Comparison of ENCODE assay signal across 1 cellular context in the genomic region with DNA sequence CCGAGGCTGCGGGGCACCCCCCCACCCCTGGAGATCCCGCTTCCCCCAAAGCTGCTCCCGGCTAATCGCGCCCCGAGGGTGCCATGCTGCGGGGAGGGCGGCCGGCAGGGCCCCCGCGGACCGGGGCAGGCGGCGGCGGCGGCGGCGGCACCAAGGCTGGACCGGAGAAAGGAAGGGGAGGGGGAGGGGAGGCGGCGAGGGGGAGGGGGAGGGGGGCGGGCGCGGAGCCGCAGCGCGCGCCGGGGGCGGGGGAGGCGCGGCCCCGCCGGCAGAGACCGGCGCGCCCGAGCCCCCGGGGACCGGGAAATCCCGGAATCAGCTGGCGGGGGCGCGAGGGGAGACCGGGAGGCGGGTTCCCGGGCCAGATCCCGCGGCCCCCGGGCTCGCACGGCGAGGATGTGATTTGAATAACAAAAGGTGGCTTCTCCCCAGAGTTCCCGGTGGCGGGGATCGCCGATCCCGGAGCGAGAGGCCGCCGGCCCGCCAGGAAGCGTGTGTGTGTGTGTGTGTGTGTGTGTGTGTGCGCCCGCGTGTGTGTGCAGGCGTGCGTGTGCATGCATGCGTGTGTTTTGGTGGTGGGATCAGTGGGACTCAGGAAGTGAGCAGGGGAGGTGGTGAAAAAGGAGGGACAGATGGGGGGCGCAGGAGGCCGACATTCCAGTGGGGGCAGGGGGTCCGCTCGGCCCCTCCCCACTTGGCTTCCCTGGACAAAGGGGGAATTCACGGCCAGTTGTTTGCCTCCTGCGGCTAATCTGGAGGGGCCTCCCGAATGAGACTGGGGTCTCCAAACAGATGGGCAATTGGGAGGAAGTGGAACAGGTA.
TF ChIP-seq lines count a peak whose summit lies in the region.

No MANE protein-coding gene starts in this region.

TF ChIP-seq in A549, 52 proteins besides CTCF, POLR2A, EP300 and RAD21 (continued from another document):
- TF ChIP-seq, protein P1, sequence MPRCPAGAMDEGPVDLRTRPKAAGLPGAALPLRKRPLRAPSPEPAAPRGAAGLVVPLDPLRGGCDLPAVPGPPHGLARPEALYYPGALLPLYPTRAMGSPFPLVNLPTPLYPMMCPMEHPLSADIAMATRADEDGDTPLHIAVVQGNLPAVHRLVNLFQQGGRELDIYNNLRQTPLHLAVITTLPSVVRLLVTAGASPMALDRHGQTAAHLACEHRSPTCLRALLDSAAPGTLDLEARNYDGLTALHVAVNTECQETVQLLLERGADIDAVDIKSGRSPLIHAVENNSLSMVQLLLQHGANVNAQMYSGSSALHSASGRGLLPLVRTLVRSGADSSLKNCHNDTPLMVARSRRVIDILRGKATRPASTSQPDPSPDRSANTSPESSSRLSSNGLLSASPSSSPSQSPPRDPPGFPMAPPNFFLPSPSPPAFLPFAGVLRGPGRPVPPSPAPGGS (IDR thresholded peaks at IDR 0.05), result no peak
- TF ChIP-seq POLR2AphosphoS2 (conservative IDR thresholded peaks at IDR 0.05; ENCODE audit: low read length) (no peak), JUN (IDR thresholded peaks at IDR 0.05) (peak in 1 of 2 experiments; percentile 57; a peak in 2 of 5 replicates), ESRRA (IDR thresholded peaks at IDR 0.05; ENCODE audit: borderline replicate concordance, low read length) (no peak), MYC (IDR thresholded peaks at IDR 0.05; ENCODE audit: borderline replicate concordance, low read length) (0 out of 2 replicates have a peak, but pooled peaks have one; percentile 19), TP53 (CRISPR knock-in tag; IDR thresholded peaks at IDR 0.05) (no peak), KDM5A (IDR thresholded peaks at IDR 0.05) (no peak), EHF (CRISPR knock-in tag; IDR thresholded peaks at IDR 0.05) (no peak), NR3C1 (IDR thresholded peaks at IDR 0.05) (no peak), ELK1 (IDR thresholded peaks at IDR 0.05; ENCODE audit: low read depth, low read length) (no peak), JUNB (IDR thresholded peaks at IDR 0.05) (no peak), EHMT2 (IDR thresholded peaks at IDR 0.05; ENCODE audit: low read depth) (no peak), HOXB13 (CRISPR knock-in tag; IDR thresholded peaks at IDR 0.05; ENCODE audit: low read depth) (no peak), CBX2 (IDR thresholded peaks at IDR 0.05; ENCODE audit: borderline replicate concordance, low read depth) (no peak), TFCP2L1 (CRISPR knock-in tag; IDR thresholded peaks at IDR 0.05) (no peak), CBX8 (IDR thresholded peaks at IDR 0.05) (no peak), KDM1A (IDR thresholded peaks at IDR 0.05; ENCODE audit: low read depth) (no peak; the same call in 1 of the 2 replicates), FOSB (CRISPR knock-in tag; IDR thresholded peaks at IDR 0.05) (no peak), PBX3 (IDR thresholded peaks at IDR 0.05) (no peak), HOXA7 (CRISPR knock-in tag; IDR thresholded peaks at IDR 0.05) (no peak), CEBPB (IDR thresholded peaks at IDR 0.05) (no peak), CHD4 (IDR thresholded peaks at IDR 0.05; ENCODE audit: borderline replicate concordance) (no peak), FOSL2 (IDR thresholded peaks at IDR 0.05) (no peak), FOSL2 (CRISPR knock-in tag; IDR thresholded peaks at IDR 0.05) (no peak), ZSCAN20 (CRISPR knock-in tag; IDR thresholded peaks at IDR 0.05) (no peak), HDAC2 (IDR thresholded peaks at IDR 0.05) (no peak), FOXS1 (CRISPR knock-in tag; IDR thresholded peaks at IDR 0.05) (no peak), ZC3H11A (IDR thresholded peaks at IDR 0.05) (no peak), BHLHE40 (IDR thresholded peaks at IDR 0.05; ENCODE audit: low read depth, low read length) (no peak; the same call in 1 of the 2 replicates), ZFP36 (IDR thresholded peaks at IDR 0.05; ENCODE audit: borderline replicate concordance, partially characterized antibody) (no peak), RARB (CRISPR knock-in tag; IDR thresholded peaks at IDR 0.05) (no peak), HEYL (CRISPR knock-in tag; IDR thresholded peaks at IDR 0.05) (no peak), GATA3 (IDR thresholded peaks at IDR 0.05; ENCODE audit: borderline replicate concordance) (no peak)
- TF ChIP-seq, protein P2, sequence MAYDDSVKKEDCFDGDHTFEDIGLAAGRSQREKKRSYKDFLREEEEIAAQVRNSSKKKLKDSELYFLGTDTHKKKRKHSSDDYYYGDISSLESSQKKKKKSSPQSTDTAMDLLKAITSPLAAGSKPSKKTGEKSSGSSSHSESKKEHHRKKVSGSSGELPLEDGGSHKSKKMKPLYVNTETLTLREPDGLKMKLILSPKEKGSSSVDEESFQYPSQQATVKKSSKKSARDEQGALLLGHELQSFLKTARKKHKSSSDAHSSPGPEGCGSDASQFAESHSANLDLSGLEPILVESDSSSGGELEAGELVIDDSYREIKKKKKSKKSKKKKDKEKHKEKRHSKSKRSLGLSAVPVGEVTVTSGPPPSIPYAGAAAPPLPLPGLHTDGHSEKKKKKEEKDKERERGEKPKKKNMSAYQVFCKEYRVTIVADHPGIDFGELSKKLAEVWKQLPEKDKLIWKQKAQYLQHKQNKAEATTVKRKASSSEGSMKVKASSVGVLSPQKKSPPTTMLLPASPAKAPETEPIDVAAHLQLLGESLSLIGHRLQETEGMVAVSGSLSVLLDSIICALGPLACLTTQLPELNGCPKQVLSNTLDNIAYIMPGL (CRISPR knock-in tag; IDR thresholded peaks at IDR 0.05; ENCODE audit: borderline replicate concordance), result no peak
- TF ChIP-seq, protein P3, sequence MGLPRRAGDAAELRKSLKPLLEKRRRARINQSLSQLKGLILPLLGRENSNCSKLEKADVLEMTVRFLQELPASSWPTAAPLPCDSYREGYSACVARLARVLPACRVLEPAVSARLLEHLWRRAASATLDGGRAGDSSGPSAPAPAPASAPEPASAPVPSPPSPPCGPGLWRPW (IDR thresholded peaks at IDR 0.05), result no peak
- TF ChIP-seq, protein P4, sequence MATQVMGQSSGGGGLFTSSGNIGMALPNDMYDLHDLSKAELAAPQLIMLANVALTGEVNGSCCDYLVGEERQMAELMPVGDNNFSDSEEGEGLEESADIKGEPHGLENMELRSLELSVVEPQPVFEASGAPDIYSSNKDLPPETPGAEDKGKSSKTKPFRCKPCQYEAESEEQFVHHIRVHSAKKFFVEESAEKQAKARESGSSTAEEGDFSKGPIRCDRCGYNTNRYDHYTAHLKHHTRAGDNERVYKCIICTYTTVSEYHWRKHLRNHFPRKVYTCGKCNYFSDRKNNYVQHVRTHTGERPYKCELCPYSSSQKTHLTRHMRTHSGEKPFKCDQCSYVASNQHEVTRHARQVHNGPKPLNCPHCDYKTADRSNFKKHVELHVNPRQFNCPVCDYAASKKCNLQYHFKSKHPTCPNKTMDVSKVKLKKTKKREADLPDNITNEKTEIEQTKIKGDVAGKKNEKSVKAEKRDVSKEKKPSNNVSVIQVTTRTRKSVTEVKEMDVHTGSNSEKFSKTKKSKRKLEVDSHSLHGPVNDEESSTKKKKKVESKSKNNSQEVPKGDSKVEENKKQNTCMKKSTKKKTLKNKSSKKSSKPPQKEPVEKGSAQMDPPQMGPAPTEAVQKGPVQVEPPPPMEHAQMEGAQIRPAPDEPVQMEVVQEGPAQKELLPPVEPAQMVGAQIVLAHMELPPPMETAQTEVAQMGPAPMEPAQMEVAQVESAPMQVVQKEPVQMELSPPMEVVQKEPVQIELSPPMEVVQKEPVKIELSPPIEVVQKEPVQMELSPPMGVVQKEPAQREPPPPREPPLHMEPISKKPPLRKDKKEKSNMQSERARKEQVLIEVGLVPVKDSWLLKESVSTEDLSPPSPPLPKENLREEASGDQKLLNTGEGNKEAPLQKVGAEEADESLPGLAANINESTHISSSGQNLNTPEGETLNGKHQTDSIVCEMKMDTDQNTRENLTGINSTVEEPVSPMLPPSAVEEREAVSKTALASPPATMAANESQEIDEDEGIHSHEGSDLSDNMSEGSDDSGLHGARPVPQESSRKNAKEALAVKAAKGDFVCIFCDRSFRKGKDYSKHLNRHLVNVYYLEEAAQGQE (IDR thresholded peaks at IDR 0.05), result peak; percentile 44; the same call in 1 of the 2 replicates
- TF ChIP-seq, protein P5, sequence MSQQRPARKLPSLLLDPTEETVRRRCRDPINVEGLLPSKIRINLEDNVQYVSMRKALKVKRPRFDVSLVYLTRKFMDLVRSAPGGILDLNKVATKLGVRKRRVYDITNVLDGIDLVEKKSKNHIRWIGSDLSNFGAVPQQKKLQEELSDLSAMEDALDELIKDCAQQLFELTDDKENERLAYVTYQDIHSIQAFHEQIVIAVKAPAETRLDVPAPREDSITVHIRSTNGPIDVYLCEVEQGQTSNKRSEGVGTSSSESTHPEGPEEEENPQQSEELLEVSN (IDR thresholded peaks at IDR 0.05; ENCODE audit: borderline replicate concordance, low read depth), result peak; percentile 18; the same call in 1 of the 2 replicates
TF ChIP-seq in A549: peak in this region for 7.
